Comparison of ENCODE assay signal across 1 cellular context in the genomic region with DNA sequence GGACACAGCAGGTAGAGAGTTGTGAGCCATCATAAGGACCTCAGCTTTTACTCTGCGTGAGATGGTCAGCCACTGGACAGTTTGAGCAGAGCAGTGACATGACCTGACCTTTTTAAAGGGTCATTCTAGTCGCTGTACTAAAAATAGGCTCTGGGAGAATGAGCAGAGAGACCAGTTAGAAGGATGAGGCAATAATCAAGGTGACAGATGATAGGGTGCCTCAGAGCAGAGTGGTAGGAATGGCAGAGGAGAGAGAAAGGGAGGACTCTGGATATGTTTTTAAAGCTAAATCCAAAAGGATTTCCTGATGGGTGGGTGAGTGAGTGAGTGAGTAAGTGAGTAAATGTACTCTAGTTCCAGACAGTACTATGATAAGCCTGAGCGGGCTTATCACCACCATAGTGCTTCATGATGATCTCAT.
A peak's percentile ranks its signal among the peaks of the same experiment; 100 is the strongest.
TF ChIP-seq lines count a peak whose summit lies in the region.

No MANE protein-coding gene starts in this region.

TF ChIP-seq in HepG2, 621 proteins besides CTCF, POLR2A, EP300 and RAD21 (continued from another document):
- TF ChIP-seq XRCC5 (optimal IDR thresholded peaks at IDR 0.05; ENCODE audit: low read length) = peak; percentile 25
- peak; percentile 47; the same call in 1 of the 2 replicates for TF ChIP-seq CEBPG (CRISPR knock-in tag; IDR thresholded peaks at IDR 0.05)
- TF ChIP-seq RARA (CRISPR knock-in tag; IDR thresholded peaks at IDR 0.05) = peak; percentile 68
- no peak for TF ChIP-seq TEAD3 (CRISPR knock-in tag; optimal IDR thresholded peaks at IDR 0.05; ENCODE audit: borderline replicate concordance)
- TF ChIP-seq SOX13 (IDR thresholded peaks at IDR 0.05) = no peak
- peak in 1 of 2 experiments; percentile 13; a peak in 1 of 4 replicates for TF ChIP-seq SOX13 (CRISPR knock-in tag; conservative IDR thresholded peaks at IDR 0.05 in 1 of 2, IDR thresholded peaks at IDR 0.05 in 1 of 2)
- no peak for TF ChIP-seq ZNF549 (CRISPR knock-in tag; IDR thresholded peaks at IDR 0.05)
- peak; percentile 55; the same call in 1 of the 2 replicates for TF ChIP-seq NR2F6 (IDR thresholded peaks at IDR 0.05)
- peak; percentile 28; the same call in 1 of the 2 replicates for TF ChIP-seq NR2F6 (CRISPR knock-in tag; IDR thresholded peaks at IDR 0.05)
- no peak for TF ChIP-seq MYNN (CRISPR knock-in tag; IDR thresholded peaks at IDR 0.05; ENCODE audit: low read depth)
- TF ChIP-seq, protein P1, sequence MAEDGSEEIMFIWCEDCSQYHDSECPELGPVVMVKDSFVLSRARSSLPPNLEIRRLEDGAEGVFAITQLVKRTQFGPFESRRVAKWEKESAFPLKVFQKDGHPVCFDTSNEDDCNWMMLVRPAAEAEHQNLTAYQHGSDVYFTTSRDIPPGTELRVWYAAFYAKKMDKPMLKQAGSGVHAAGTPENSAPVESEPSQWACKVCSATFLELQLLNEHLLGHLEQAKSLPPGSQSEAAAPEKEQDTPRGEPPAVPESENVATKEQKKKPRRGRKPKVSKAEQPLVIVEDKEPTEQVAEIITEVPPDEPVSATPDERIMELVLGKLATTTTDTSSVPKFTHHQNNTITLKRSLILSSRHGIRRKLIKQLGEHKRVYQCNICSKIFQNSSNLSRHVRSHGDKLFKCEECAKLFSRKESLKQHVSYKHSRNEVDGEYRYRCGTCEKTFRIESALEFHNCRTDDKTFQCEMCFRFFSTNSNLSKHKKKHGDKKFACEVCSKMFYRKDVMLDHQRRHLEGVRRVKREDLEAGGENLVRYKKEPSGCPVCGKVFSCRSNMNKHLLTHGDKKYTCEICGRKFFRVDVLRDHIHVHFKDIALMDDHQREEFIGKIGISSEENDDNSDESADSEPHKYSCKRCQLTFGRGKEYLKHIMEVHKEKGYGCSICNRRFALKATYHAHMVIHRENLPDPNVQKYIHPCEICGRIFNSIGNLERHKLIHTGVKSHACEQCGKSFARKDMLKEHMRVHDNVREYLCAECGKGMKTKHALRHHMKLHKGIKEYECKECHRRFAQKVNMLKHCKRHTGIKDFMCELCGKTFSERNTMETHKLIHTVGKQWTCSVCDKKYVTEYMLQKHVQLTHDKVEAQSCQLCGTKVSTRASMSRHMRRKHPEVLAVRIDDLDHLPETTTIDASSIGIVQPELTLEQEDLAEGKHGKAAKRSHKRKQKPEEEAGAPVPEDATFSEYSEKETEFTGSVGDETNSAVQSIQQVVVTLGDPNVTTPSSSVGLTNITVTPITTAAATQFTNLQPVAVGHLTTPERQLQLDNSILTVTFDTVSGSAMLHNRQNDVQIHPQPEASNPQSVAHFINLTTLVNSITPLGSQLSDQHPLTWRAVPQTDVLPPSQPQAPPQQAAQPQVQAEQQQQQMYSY (CRISPR knock-in tag; IDR thresholded peaks at IDR 0.05) = no peak
- TF ChIP-seq ESRRA (CRISPR knock-in tag; IDR thresholded peaks at IDR 0.05; ENCODE audit: low read depth) = no peak
- peak; percentile 65; the same call in 1 of the 2 replicates for TF ChIP-seq CEBPB (IDR thresholded peaks at IDR 0.05; ENCODE audit: borderline replicate concordance, low read depth, low read length)
- 0 out of 2 replicates have a peak, but pooled peaks have one; percentile 35 for TF ChIP-seq CBX5 (CRISPR knock-in tag; IDR thresholded peaks at IDR 0.05; ENCODE audit: borderline replicate concordance)
- peak; percentile 22; the same call in 1 of the 2 replicates for TF ChIP-seq FOSL2 (CRISPR knock-in tag; IDR thresholded peaks at IDR 0.05)
- no peak for TF ChIP-seq GATA4 (IDR thresholded peaks at IDR 0.05; ENCODE audit: borderline replicate concordance, low read depth)
